In genomic region chr1:176187001-176187400, GRCh38 we compare ENCODE assay signal across 24 cellular contexts. TPM values are rescaled to one million over a fixed set of nuclear protein-coding genes. Genes with fewer than 3 reads are reported as not detected.
DNase-seq lines count a peak whose midpoint lies in the region; ATAC-seq, FAIRE-seq and TF ChIP-seq lines count a peak whose summit lies in the region.
"Had no signal": no experiment of that assay in that cellular context is flagged by ENCODE, and none has a peak within 500 bp of the region (broad histone marks: within the 10 kb centered on the region; RNA-seq: fewer than 3 reads in every experiment).

No MANE protein-coding gene starts in this region.

- H3K9me2 ChIP-seq in OCI-LY7 (ENCODE audit: insufficient read depth, low read length): no peaks in the 10 kb centered on the region

- POLR2A ChIA-PET in OCI-LY7 (lab: Charles Lee): interaction anchor here (0.8 to 3.5 kb wide), 6 partner anchors 9 to 165 kb away, joined by 3 to 25 read pairs (median 6); partner anchors contain the start of gene COP1

- H3K9me3 Mint-ChIP-seq in activated naive CD8-positive, alpha-beta T cell treated with anti-CD3 and anti-CD28 coated beads, Interleukin-2, amount 50 U/mL, for 24 hours: no peaks in the 10 kb centered on the region
- peaks cover 6% of the 10 kb centered on the region for H3K9me3 Mint-ChIP-seq in activated naive CD8-positive, alpha-beta T cell treated with anti-CD3 and anti-CD28 coated beads for 36 hours

- no peak overlapping the region for H3K27ac Mint-ChIP-seq in activated naive CD8-positive, alpha-beta T cell treated with anti-CD3 and anti-CD28 coated beads, Interleukin-2, amount 50 U/mL, for 24 hours
- no peak overlapping the region for H3K27ac Mint-ChIP-seq in activated naive CD8-positive, alpha-beta T cell treated with anti-CD3 and anti-CD28 coated beads for 36 hours

- no TSS peak for BruUV-seq in OCI-LY7 (replicated peaks; lab: Mats Ljungman, UMichigan)

- CTCF ChIA-PET in OCI-LY7 (lab: Charles Lee; ENCODE audit: unreplicated experiment): no interaction called here

- H3K36me3 ChIP-seq in OCI-LY7 (ENCODE audit: insufficient read depth, low read length) (peaks cover 37% of the 10 kb centered on the region), small intestine (ENCODE audit: control insufficient read depth in 2 of 2, insufficient read depth in 2 of 2, low read length in 2 of 2) (no peaks in the 10 kb centered on the region), aorta (ENCODE audit: control insufficient read depth in 1 of 2, insufficient read depth in 2 of 2, low read length in 1 of 2) (no peaks in the 10 kb centered on the region)
- H3K36me3 ChIP-seq: SJCRH30 had no signal

- peak; percentile 46 for ATAC-seq in activated naive CD8-positive, alpha-beta T cell treated with anti-CD3 and anti-CD28 coated beads, Interleukin-2, amount 50 U/mL, for 24 hours
- ATAC-seq in GM21360 (IDR thresholded peaks at IDR 0.05; ENCODE audit: unreplicated experiment) (no peak), aorta (ENCODE audit: low FRiP score) (no peak), sciatic nerve (no peak)
- ATAC-seq: HCT116, HepG2, Right ventricle myocardium inferior, SK-N-SH treated with all-trans-retinoic acid at 6 μM for 48 hours had no signal

- no peak for TF ChIP-seq CTCF in OCI-LY7 (conservative IDR thresholded peaks at IDR 0.05; ENCODE audit: low read length)

- no peaks in the 10 kb centered on the region for H3K27me3 Mint-ChIP-seq in activated naive CD8-positive, alpha-beta T cell treated with anti-CD3 and anti-CD28 coated beads, Interleukin-2, amount 50 U/mL, for 24 hours
- no peaks in the 10 kb centered on the region for H3K27me3 Mint-ChIP-seq in activated naive CD8-positive, alpha-beta T cell treated with anti-CD3 and anti-CD28 coated beads for 36 hours

- WGBS in small intestine, 3 donors: 76 to 91% (median 81%) methylated on average over 3 of the region's 3 CpGs
- 92 to 95% methylated on average over 3 of the region's 3 CpGs for WGBS in aorta, 2 donors

- peaks cover 22% of the 10 kb centered on the region; the same call in 1 of the 2 replicates for H4K20me1 ChIP-seq in OCI-LY7 (ENCODE audit: insufficient read depth, low read length)

- H3K4me2 ChIP-seq in OCI-LY7 (ENCODE audit: low read length): peak overlapping the region; percentile 49; the same call in 1 of the 2 replicates
- H3K4me2 ChIP-seq: PC-9 had no signal

- H3K27me3 ChIP-seq in small intestine (ENCODE audit: control insufficient read depth in 2 of 2, insufficient read depth in 2 of 2, low read length in 2 of 2) (no peaks in the 10 kb centered on the region), aorta (ENCODE audit: control insufficient read depth in 1 of 2, insufficient read depth in 2 of 2, low read length in 1 of 2) (no peaks in the 10 kb centered on the region)
- H3K27me3 ChIP-seq: BE2C, SJCRH30 had no signal

- H3K36me3 Mint-ChIP-seq in activated naive CD8-positive, alpha-beta T cell treated with anti-CD3 and anti-CD28 coated beads, Interleukin-2, amount 50 U/mL, for 24 hours (ENCODE audit: low read depth): peaks cover 20% of the 10 kb centered on the region
- H3K36me3 Mint-ChIP-seq in activated naive CD8-positive, alpha-beta T cell treated with anti-CD3 and anti-CD28 coated beads for 36 hours: peaks cover 48% of the 10 kb centered on the region

- H3K27ac ChIP-seq in OCI-LY7 (ENCODE audit: low read depth, low read length, poor library complexity, severe bottlenecking): peak overlapping the region; percentile 41
- H3K27ac ChIP-seq in small intestine (ENCODE audit: low read depth in 1 of 2, low read length in 1 of 2): no peak overlapping the region
- H3K27ac ChIP-seq in aorta (ENCODE audit: low read depth in 1 of 2, low read length in 2 of 2): no peak overlapping the region
- H3K27ac ChIP-seq: PC-9, SJCRH30 had no signal

- intact Hi-C loops in OCI-LY7 (cut with micrococcal nuclease; ENCODE audit: unreplicated experiment): no loop called here
- intact Hi-C loops in aorta (cut with DNase I): no loop called here
- intact Hi-C loops in sciatic nerve (cut with DNase I): no loop called here

- H3K4me3 ChIP-seq in OCI-LY7 (ENCODE audit: low read depth, low read length, poor library complexity, severe bottlenecking) (no peak overlapping the region), small intestine (ENCODE audit: low read depth in 1 of 2, low read length in 2 of 2) (no peak overlapping the region), aorta (ENCODE audit: low read length in 2 of 2) (no peak overlapping the region)
- H3K4me3 ChIP-seq: PC-9, SJCRH30 had no signal

- peaks cover 62% of the 10 kb centered on the region for H3K4me1 ChIP-seq in OCI-LY7 (ENCODE audit: insufficient read depth, low read length, poor library complexity, severe bottlenecking)
- peaks cover 0 to 3% of the 10 kb centered on the region in 2 donors for H3K4me1 ChIP-seq in small intestine (ENCODE audit: control insufficient read depth in 2 of 2, insufficient read depth in 1 of 2, low read depth in 1 of 2, low read length in 1 of 2)
- peaks cover 2% of the 10 kb centered on the region in 2 donors for H3K4me1 ChIP-seq in aorta (ENCODE audit: control insufficient read depth in 1 of 2, insufficient read depth in 2 of 2, low read length in 2 of 2)
- H3K4me1 ChIP-seq: BE2C, SJCRH30 had no signal

- no peak for DNase-seq in activated naive CD8-positive, alpha-beta T cell treated with anti-CD3 and anti-CD28 coated beads, Interleukin-2, amount 50 U/mL, for 24 hours
- DNase-seq in activated naive CD8-positive, alpha-beta T cell treated with anti-CD3 and anti-CD28 coated beads for 36 hours: no peak
- DNase-seq in OCI-LY7 (ENCODE audit: low spot score): no peak
- peak; percentile 22 for DNase-seq in kidney tubule cell (ENCODE audit: low spot score)
- peak; percentile 21 for DNase-seq in small intestine
- DNase-seq in aorta: no peak
- DNase-seq in sciatic nerve (ENCODE audit: low spot score): no peak
- DNase-seq: 8988T, ACHN, BE2C, DMS53, MM.1S, NCI-H2029, NCI-H446, NCI-H524 treated with DMSO at 0.1 percent for 48 hours, NCI-H774, PC-9, SJCRH30 had no signal

- H3K79me2 ChIP-seq in OCI-LY7 (ENCODE audit: insufficient read depth, low read depth, low read length): peaks cover 100% of the 10 kb centered on the region

- no peak overlapping the region for H2AFZ ChIP-seq in OCI-LY7 (ENCODE audit: low read length)
- H2AFZ ChIP-seq: PC-9 had no signal

- H3K4me3 Mint-ChIP-seq in activated naive CD8-positive, alpha-beta T cell treated with anti-CD3 and anti-CD28 coated beads, Interleukin-2, amount 50 U/mL, for 24 hours: no peak overlapping the region
- no peak overlapping the region for H3K4me3 Mint-ChIP-seq in activated naive CD8-positive, alpha-beta T cell treated with anti-CD3 and anti-CD28 coated beads for 36 hours

- peaks cover 72% of the 10 kb centered on the region for H3K4me1 Mint-ChIP-seq in activated naive CD8-positive, alpha-beta T cell treated with anti-CD3 and anti-CD28 coated beads, Interleukin-2, amount 50 U/mL, for 24 hours
- peaks cover 60% of the 10 kb centered on the region for H3K4me1 Mint-ChIP-seq in activated naive CD8-positive, alpha-beta T cell treated with anti-CD3 and anti-CD28 coated beads for 36 hours

- H3K9me3 ChIP-seq in OCI-LY7 (ENCODE audit: low read length) (peaks cover 23% of the 10 kb centered on the region), small intestine (ENCODE audit: control insufficient read depth, low read depth) (no peaks in the 10 kb centered on the region), aorta (ENCODE audit: control insufficient read depth, low read length) (no peaks in the 10 kb centered on the region)
- H3K9me3 ChIP-seq: BE2C, SJCRH30 had no signal

- FAIRE-seq in small intestine (lab: Jason Lieb, UNC): no peak
- FAIRE-seq: GM12892, HepG2 had no signal

RNA-seq across cellular contexts. Expression of gene COP1, which starts 20.1 kb away (rescaled TPM):
- total RNA-seq in activated naive CD8-positive, alpha-beta T cell treated with anti-CD3 and anti-CD28 coated beads for 36 hours: 10 to 100 TPM; 37.0 to 40.9 TPM
- total RNA-seq in OCI-LY7 (2014; rRNA removed; shearing (Covaris generic)): 75.2 and 78.2 TPM in 2 replicates
- total RNA-seq in OCI-LY7 (2022) (76.9 and 92.6 TPM in 2 replicates), aorta (10 to 100 TPM; 39.2 to 54.2 TPM), sciatic nerve (43.7 TPM)
- polyA plus RNA-seq in small intestine (10 to 100 TPM; 34.2 to 68.4 (median 43.0) TPM), aorta (10 to 100 TPM; 30.4 to 36.3 TPM)

Comparison
In these comparisons a context has a peak if more than half of its experiments do, and no peak if none do; other contexts are left out.
1. DNase-seq: peak in kidney tubule cell (single experiment) and small intestine (single experiment); none in activated naive CD8-positive, alpha-beta T cell treated with anti-CD3 and anti-CD28 coated beads, Interleukin-2, amount 50 U/mL, for 24 hours (single experiment), activated naive CD8-positive, alpha-beta T cell treated with anti-CD3 and anti-CD28 coated beads for 36 hours (single experiment), OCI-LY7 (single experiment), aorta (0 of 2) and sciatic nerve (single experiment).